21 cellular contexts compared by ENCODE assay signal in the genomic region with DNA sequence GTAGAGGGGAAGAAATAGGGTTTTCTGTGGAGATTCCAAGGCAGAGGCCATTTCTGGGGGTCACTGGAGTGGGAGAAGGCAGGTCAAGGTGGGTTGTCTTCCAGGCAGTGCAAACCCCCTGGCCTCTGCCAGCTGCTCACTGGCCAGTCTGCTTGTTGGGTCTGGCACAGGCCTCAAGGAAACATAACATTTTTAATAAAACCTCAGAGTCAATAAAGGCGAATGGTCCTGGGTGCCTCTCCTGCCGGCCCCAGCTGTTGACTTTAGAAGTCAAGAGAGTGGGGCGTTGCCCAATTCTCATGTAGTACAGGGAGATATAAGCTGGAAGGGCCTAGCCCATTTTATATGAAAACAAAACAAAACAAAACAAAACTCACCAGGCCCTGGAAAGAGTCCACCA. TPM values are rescaled to one million over a fixed set of nuclear protein-coding genes. Genes with fewer than 3 reads are reported as not detected.
DNase-seq lines count a peak whose midpoint lies in the region; ATAC-seq and TF ChIP-seq lines count a peak whose summit lies in the region.
"Had no signal": no experiment of that assay in that cellular context is flagged by ENCODE, and none has a peak within 500 bp of the region (broad histone marks: within the 10 kb centered on the region; RNA-seq: fewer than 3 reads in every experiment).

No MANE protein-coding gene starts in this region.

- H3K36me3 ChIP-seq in prostate gland = no peaks in the 10 kb centered on the region

- no peak for TF ChIP-seq POLR2A in prostate gland (IDR thresholded peaks at IDR 0.05)

- H3K27me3 ChIP-seq in prostate gland (replicated peaks; ENCODE audit: insufficient read depth) = no peaks in the 10 kb centered on the region

- DNase-seq in activated naive CD4-positive, alpha-beta T cell treated with anti-CD3 and anti-CD28 coated beads, Interleukin-2, amount 50 U/mL, for 16 hours = no peak
- DNase-seq in prostate gland (ENCODE audit: low spot score) (peak; percentile 72), T-helper 9 cell (no peak)
- DNase-seq: activated naive CD8-positive, alpha-beta T cell treated with anti-CD3 and anti-CD28 coated beads, Interleukin-2, amount 50 U/mL, for 24 hours; cerebellar nuclear complex; DMS 273 treated with DMSO at 0.1 percent for 48 hours; effector memory CD4-positive, alpha-beta T cell; foreskin melanocyte; GDM1; HCEC 1CT; NCI-H524; NK-92 treated with Interleukin-12 subunit alpha and Interleukin-12 subunit beta, amount 100 ng/mL, for 24 hours had no signal

- no peak for TF ChIP-seq CTCF in prostate gland (IDR thresholded peaks at IDR 0.05)

- H3K4me3 Mint-ChIP-seq in activated naive CD4-positive, alpha-beta T cell treated with anti-CD3 and anti-CD28 coated beads, Interleukin-2, amount 50 U/mL, for 24 hours = no peak overlapping the region
- H3K4me3 Mint-ChIP-seq in dendritic cell treated with granulocyte-macrophage colony-stimulating factor and Interleukin-4, amounts not matched to agents 40 ng/mL and 50 ng/mL, for 4 days = no peak overlapping the region
- H3K4me3 Mint-ChIP-seq: activated CD4-positive, alpha-beta memory T cell treated with anti-CD3 and anti-CD28 coated beads for 36 hours; activated naive CD8-positive, alpha-beta T cell treated with anti-CD3 and anti-CD28 coated beads, Interleukin-2, amount 50 U/mL, for 24 hours; CD4-positive, alpha-beta T cell had no signal

- H3K36me3 Mint-ChIP-seq in activated naive CD4-positive, alpha-beta T cell treated with anti-CD3 and anti-CD28 coated beads, Interleukin-2, amount 50 U/mL, for 24 hours = peaks cover 8% of the 10 kb centered on the region
- H3K36me3 Mint-ChIP-seq in dendritic cell treated with granulocyte-macrophage colony-stimulating factor and Interleukin-4, amounts not matched to agents 40 ng/mL and 50 ng/mL, for 4 days (ENCODE audit: low read depth) = peaks cover 8% of the 10 kb centered on the region

- H3K4me1 ChIP-seq in prostate gland (replicated peaks) = no peaks in the 10 kb centered on the region

- intact Hi-C loops in dendritic cell treated with granulocyte-macrophage colony-stimulating factor and Interleukin-4, amounts not matched to agents 40 ng/mL and 50 ng/mL, for 4 days (cut with micrococcal nuclease) = no loop called here
- intact Hi-C loops in prostate gland (cut with DNase I) = no loop called here

- no peaks in the 10 kb centered on the region for H3K27me3 Mint-ChIP-seq in activated naive CD4-positive, alpha-beta T cell treated with anti-CD3 and anti-CD28 coated beads, Interleukin-2, amount 50 U/mL, for 24 hours
- peaks cover 19% of the 10 kb centered on the region for H3K27me3 Mint-ChIP-seq in dendritic cell treated with granulocyte-macrophage colony-stimulating factor and Interleukin-4, amounts not matched to agents 40 ng/mL and 50 ng/mL, for 4 days
- H3K27me3 Mint-ChIP-seq: activated CD4-positive, alpha-beta memory T cell treated with anti-CD3 and anti-CD28 coated beads for 36 hours; CD4-positive, alpha-beta T cell had no signal

- ATAC-seq in GM21737 (IDR thresholded peaks at IDR 0.05; ENCODE audit: unreplicated experiment) (no peak), GM21825 (IDR thresholded peaks at IDR 0.05; ENCODE audit: unreplicated experiment) (no peak)
- ATAC-seq: activated naive CD8-positive, alpha-beta T cell treated with anti-CD3 and anti-CD28 coated beads, Interleukin-2, amount 50 U/mL, for 24 hours had no signal

- H3K27ac Mint-ChIP-seq in activated naive CD4-positive, alpha-beta T cell treated with anti-CD3 and anti-CD28 coated beads, Interleukin-2, amount 50 U/mL, for 24 hours = peak overlapping the region; percentile 61
- peak overlapping the region; percentile 43 for H3K27ac Mint-ChIP-seq in dendritic cell treated with granulocyte-macrophage colony-stimulating factor and Interleukin-4, amounts not matched to agents 40 ng/mL and 50 ng/mL, for 4 days
- H3K27ac Mint-ChIP-seq: activated CD4-positive, alpha-beta memory T cell treated with anti-CD3 and anti-CD28 coated beads for 36 hours; CD4-positive, alpha-beta T cell had no signal

- H3K27ac ChIP-seq in prostate gland = no peak overlapping the region
- H3K27ac ChIP-seq: SK-N-MC had no signal

- 56% methylated on average over 3 of the region's 3 CpGs for WGBS in prostate gland

- H3K9me3 ChIP-seq in prostate gland = no peaks in the 10 kb centered on the region

- peaks cover 7% of the 10 kb centered on the region for H3K4me1 Mint-ChIP-seq in activated naive CD4-positive, alpha-beta T cell treated with anti-CD3 and anti-CD28 coated beads, Interleukin-2, amount 50 U/mL, for 24 hours
- H3K4me1 Mint-ChIP-seq in dendritic cell treated with granulocyte-macrophage colony-stimulating factor and Interleukin-4, amounts not matched to agents 40 ng/mL and 50 ng/mL, for 4 days (ENCODE audit: low read depth) = peaks cover 34% of the 10 kb centered on the region

- peaks cover 9% of the 10 kb centered on the region for H3K9me3 Mint-ChIP-seq in activated naive CD4-positive, alpha-beta T cell treated with anti-CD3 and anti-CD28 coated beads, Interleukin-2, amount 50 U/mL, for 24 hours
- peaks cover 10% of the 10 kb centered on the region for H3K9me3 Mint-ChIP-seq in dendritic cell treated with granulocyte-macrophage colony-stimulating factor and Interleukin-4, amounts not matched to agents 40 ng/mL and 50 ng/mL, for 4 days

- no peak overlapping the region for H3K4me3 ChIP-seq in prostate gland
- H3K4me3 ChIP-seq: lung, SK-N-MC had no signal

RNA-seq across cellular contexts. Expression of a gene that starts 36.6 kb away (rescaled TPM):
- 1 to 10 TPM; 2.5 to 3.4 TPM for total RNA-seq in prostate gland
- total RNA-seq: MCF 10A had no signal
